8 cellular contexts compared by ENCODE assay signal in genomic region chr16:30893744-30894539, GRCh38. TPM values are rescaled to one million over a fixed set of nuclear protein-coding genes. Genes with fewer than 3 reads are reported as not detected.
A peak's percentile ranks its signal among the peaks of the same experiment; 100 is the strongest.
DNase-seq lines count a peak whose midpoint lies in the region; ATAC-seq and TF ChIP-seq lines count a peak whose summit lies in the region.

Gene BCL7C, minus strand, starts transcription at chr16:30894077. Its CDS starts 133 bp downstream, at chr16:30893944.

- peak; percentile 32 for TF ChIP-seq CTCF in lung (IDR thresholded peaks at IDR 0.05; ENCODE audit: control extremely low read depth, extremely low read depth)

- peaks cover 45% of the 10 kb centered on the region for H3K4me1 Mint-ChIP-seq in activated CD4-positive, alpha-beta memory T cell treated with anti-CD3 and anti-CD28 coated beads, Interleukin-2, amount 10 ng/mL, durations not matched to agents 7 days and 5 days

- POLR2A ChIA-PET in activated CD4-positive, alpha-beta memory T cell treated with anti-CD3 and anti-CD28 coated beads, Interleukin-2, amount 10 ng/mL, durations not matched to agents 7 days and 5 days (lab: Charles Lee) = interaction anchor here (2.6 to 4.3 kb wide), 2 partner anchors 8 to 18 kb away, joined by 15 to 42 read pairs; no protein-coding TSS in a partner anchor

- peaks cover 0 to 16% (median 0%) of the 10 kb centered on the region in 11 experiments; a peak in 3 of 22 replicates for H4K20me1 ChIP-seq in BLaER1 treated with 17β-estradiol and CSF1 and Interleukin-3, amounts not matched to agents 10 nM and 100 nM

- peak within 1 kb of the TSS; percentile 88 to 94 (median 92) for H3K9ac ChIP-seq in BLaER1 treated with 17β-estradiol and CSF1 and Interleukin-3, amounts not matched to agents 10 nM and 100 nM

- peaks cover 27 to 38% (median 31%) of the 10 kb centered on the region in 11 experiments for H3K36me3 ChIP-seq in BLaER1 treated with 17β-estradiol and CSF1 and Interleukin-3, amounts not matched to agents 10 nM and 100 nM
- peaks cover 0 to 10% of the 10 kb centered on the region in 2 donors for H3K36me3 ChIP-seq in lung (ENCODE audit: control insufficient read depth in 2 of 2, insufficient read depth in 2 of 2, low read length in 2 of 2)

- 1% methylated on average over 65 to 97 of the region's 97 CpGs for WGBS in lung, 2 donors

- ATAC-seq in HG03378 (IDR thresholded peaks at IDR 0.05; ENCODE audit: unreplicated experiment) (peak; percentile 42), lung (ENCODE audit: insufficient read depth, low FRiP score) (peak; percentile 86)

- no peaks in the 10 kb centered on the region for H3K27me3 Mint-ChIP-seq in activated CD4-positive, alpha-beta memory T cell treated with anti-CD3 and anti-CD28 coated beads, Interleukin-2, amount 10 ng/mL, durations not matched to agents 7 days and 5 days

- peaks cover 9% of the 10 kb centered on the region for H3K36me3 Mint-ChIP-seq in activated CD4-positive, alpha-beta memory T cell treated with anti-CD3 and anti-CD28 coated beads, Interleukin-2, amount 10 ng/mL, durations not matched to agents 7 days and 5 days (ENCODE audit: low read depth)

- H3K4me1 ChIP-seq in BLaER1 treated with 17β-estradiol and CSF1 and Interleukin-3, amounts not matched to agents 10 nM and 100 nM = peaks cover 37 to 51% (median 47%) of the 10 kb centered on the region in 10 experiments
- H3K4me1 ChIP-seq in lung (ENCODE audit: control insufficient read depth in 2 of 2, insufficient read depth in 2 of 2, low read length in 2 of 2) = peaks cover 9 to 21% of the 10 kb centered on the region in 2 donors

- no peaks in the 10 kb centered on the region for H3K9me3 Mint-ChIP-seq in activated CD4-positive, alpha-beta memory T cell treated with anti-CD3 and anti-CD28 coated beads, Interleukin-2, amount 10 ng/mL, durations not matched to agents 7 days and 5 days

- no peaks in the 10 kb centered on the region for H3K9me3 ChIP-seq in BLaER1 treated with 17β-estradiol and CSF1 and Interleukin-3, amounts not matched to agents 10 nM and 100 nM (replicated peaks in 1 of 11)
- H3K9me3 ChIP-seq in lung (ENCODE audit: control insufficient read depth in 2 of 2, insufficient read depth in 1 of 2, low read length in 1 of 2) = peaks cover 0 to 3% of the 10 kb centered on the region in 2 donors

- H3K4me3 Mint-ChIP-seq in activated CD4-positive, alpha-beta memory T cell treated with anti-CD3 and anti-CD28 coated beads, Interleukin-2, amount 10 ng/mL, durations not matched to agents 7 days and 5 days = peak within 1 kb of the TSS; percentile 82

- peak within 1 kb of the TSS; percentile 82 to 90 (median 88) for H3K27ac ChIP-seq in BLaER1 treated with 17β-estradiol and CSF1 and Interleukin-3, amounts not matched to agents 10 nM and 100 nM
- peak within 1 kb of the TSS; percentile 90 to 94 for H3K27ac ChIP-seq in lung (ENCODE audit: low read depth in 1 of 2, low read length in 1 of 2)

- H3K27ac Mint-ChIP-seq in activated CD4-positive, alpha-beta memory T cell treated with anti-CD3 and anti-CD28 coated beads, Interleukin-2, amount 10 ng/mL, durations not matched to agents 7 days and 5 days = peak within 1 kb of the TSS; percentile 76

- CTCF ChIA-PET in activated CD4-positive, alpha-beta memory T cell treated with anti-CD3 and anti-CD28 coated beads, Interleukin-2, amount 10 ng/mL, durations not matched to agents 7 days and 5 days (lab: Charles Lee) = interaction anchor here (0.9 to 2.1 kb wide), 3 partner anchors 8 to 49 kb away, joined by 4 to 8 read pairs (median 7); no protein-coding TSS in a partner anchor

- peak within 1 kb of the TSS; percentile 80 to 100 (median 99) for H3K4me2 ChIP-seq in BLaER1 treated with 17β-estradiol and CSF1 and Interleukin-3, amounts not matched to agents 10 nM and 100 nM

- H3K27me3 ChIP-seq in BLaER1 treated with 17β-estradiol and CSF1 and Interleukin-3, amounts not matched to agents 10 nM and 100 nM = no peaks in the 10 kb centered on the region
- H3K27me3 ChIP-seq in lung (ENCODE audit: control insufficient read depth, insufficient read depth) = no peaks in the 10 kb centered on the region

- peak; percentile 79 for TF ChIP-seq POLR2A in GM19099 (IDR thresholded peaks at IDR 0.05; ENCODE audit: extremely low read depth, insufficient read length, low read depth)

- peak within 1 kb of the TSS; percentile 71 to 89 (median 78) for H3K4me3 ChIP-seq in BLaER1 treated with 17β-estradiol and CSF1 and Interleukin-3, amounts not matched to agents 10 nM and 100 nM
- peak within 1 kb of the TSS; percentile 81 for H3K4me3 ChIP-seq in lung

- DNase-seq in NCI-H69 (lab: John Stamatoyannopoulos, UW) = peak; percentile 96
- peak; percentile 86 for DNase-seq in activated CD4-positive, alpha-beta memory T cell treated with anti-CD3 and anti-CD28 coated beads, Interleukin-2, amount 10 ng/mL, durations not matched to agents 7 days and 5 days
- peak; percentile 95 for DNase-seq in ecto neural progenitor cell (ENCODE audit: low spot score)
- peak; percentile 93 for DNase-seq in lung (ENCODE audit: low spot score)
- peak; percentile 63 to 79 (median 63) for DNase-seq in stimulated activated CD4-positive, alpha-beta T cell treated with anti-CD3 and anti-CD28 coated beads, TNF-alpha, amount 100 ng/mL, for 4 hours (ENCODE audit: low read depth in 3 of 3)

RNA-seq across cellular contexts. Expression of gene BCL7C, which starts in this region (rescaled TPM):
- total RNA-seq in activated CD4-positive, alpha-beta memory T cell treated with anti-CD3 and anti-CD28 coated beads, Interleukin-2, amount 10 ng/mL, durations not matched to agents 7 days and 5 days = 10 to 100 TPM; 22.3 to 23.5 TPM
- 10 to 100 TPM; 25.7 to 30.9 TPM for total RNA-seq in lung
- 10 to 100 TPM; 18.2 to 51.8 TPM for polyA plus RNA-seq in lung

Comparison
In these comparisons a context has a peak if more than half of its experiments do, and no peak if none do; other contexts are left out.
1. Peak in every context shown above with its lines: DNase-seq, ATAC-seq, H3K4me3 ChIP-seq and H3K27ac ChIP-seq.